In genomic region chr1:3714814-3715213, GRCh38 we compare ENCODE assay signal across 29 cellular contexts. TPM values are rescaled to one million over a fixed set of nuclear protein-coding genes. Genes with fewer than 3 reads are reported as not detected.
"Had no signal": no experiment of that assay in that cellular context is flagged by ENCODE, and none has a peak within 500 bp of the region (broad histone marks: within the 10 kb centered on the region; RNA-seq: fewer than 3 reads in every experiment).

No MANE protein-coding gene starts in this region.

- H3K4me3 ChIP-seq: hepatocyte, left lung, ovary, right lobe of liver, smooth muscle cell, tibial artery had no signal

- H3K27ac ChIP-seq: hepatocyte, left lung, ovary, right lobe of liver, tibial artery had no signal

- H3K4me2 ChIP-seq: hepatocyte, smooth muscle cell had no signal

- H3K79me2 ChIP-seq: hepatocyte had no signal

- H3K4me1 ChIP-seq: right lobe of liver had no signal

- H2AFZ ChIP-seq: hepatocyte had no signal

- DNase-seq: activated CD4-positive, alpha-beta T cell treated with anti-CD3 and anti-CD28 coated beads for 4 hours; activated CD4-positive, alpha-beta T cell treated with anti-CD3 and anti-CD28 coated beads, Interleukin-2, amount 50 U/mL, for 48 hours; activated CD4-positive, CD25-positive, alpha-beta regulatory T cell; activated naive CD4-positive, alpha-beta T cell treated with Interleukin-2 at 50 U/mL for 16 hours; activated naive CD8-positive, alpha-beta T cell treated with anti-CD3 and anti-CD28 coated beads for 36 hours; activated T-cell treated with anti-CD3 and anti-CD28 coated beads, Interleukin-2, amount 50 U/mL, for 48 hours; amniotic stem cell; effector CD4-positive, alpha-beta T cell; glutamatergic neuron; immature natural killer cell; left lung; natural killer cell; ovary; stimulated activated CD4-positive, alpha-beta T cell treated with anti-CD3 and anti-CD28 coated beads, Interleukin-4, amount 100 ng/mL, for 1 hour; stimulated activated naive CD4-positive, alpha-beta T cell; T1000; tibial artery had no signal

- H3K36me3 ChIP-seq: left lung, ovary, right lobe of liver, tibial artery had no signal

- H3K9me3 ChIP-seq: left lung, ovary, right lobe of liver, tibial artery had no signal

- H3K27me3 ChIP-seq: hepatocyte, ovary, right lobe of liver had no signal

- ATAC-seq: left lung, natural killer cell had no signal

RNA-seq across cellular contexts. Expression of gene CCDC27, which starts 37.4 kb away (rescaled TPM):
- total RNA-seq: activated naive CD8-positive, alpha-beta T cell treated with anti-CD3 and anti-CD28 coated beads for 36 hours; bronchial epithelial cell; cerebellum; epithelial cell of proximal tubule; fibroblast of villous mesenchyme; kidney epithelial cell; left lung; lung microvascular endothelial cell; natural killer cell; ovary; pulmonary artery endothelial cell; right lobe of liver; smooth muscle cell; T-helper 1 cell treated with Interleukin-12 subunit alpha and Interleukin-12 subunit beta and Interleukin-4 antibody, amounts not matched to agents 30 ng/mL and 1 ng/mL, for 36 hours; urinary bladder had no signal

RNA-seq across cellular contexts. Expression of gene SMIM1, which starts 57.7 kb away (rescaled TPM):
- total RNA-seq: bronchial epithelial cell; kidney epithelial cell; T-helper 1 cell treated with Interleukin-12 subunit alpha and Interleukin-12 subunit beta and Interleukin-4 antibody, amounts not matched to agents 30 ng/mL and 1 ng/mL, for 36 hours; urinary bladder had no signal
